In the genomic region with DNA sequence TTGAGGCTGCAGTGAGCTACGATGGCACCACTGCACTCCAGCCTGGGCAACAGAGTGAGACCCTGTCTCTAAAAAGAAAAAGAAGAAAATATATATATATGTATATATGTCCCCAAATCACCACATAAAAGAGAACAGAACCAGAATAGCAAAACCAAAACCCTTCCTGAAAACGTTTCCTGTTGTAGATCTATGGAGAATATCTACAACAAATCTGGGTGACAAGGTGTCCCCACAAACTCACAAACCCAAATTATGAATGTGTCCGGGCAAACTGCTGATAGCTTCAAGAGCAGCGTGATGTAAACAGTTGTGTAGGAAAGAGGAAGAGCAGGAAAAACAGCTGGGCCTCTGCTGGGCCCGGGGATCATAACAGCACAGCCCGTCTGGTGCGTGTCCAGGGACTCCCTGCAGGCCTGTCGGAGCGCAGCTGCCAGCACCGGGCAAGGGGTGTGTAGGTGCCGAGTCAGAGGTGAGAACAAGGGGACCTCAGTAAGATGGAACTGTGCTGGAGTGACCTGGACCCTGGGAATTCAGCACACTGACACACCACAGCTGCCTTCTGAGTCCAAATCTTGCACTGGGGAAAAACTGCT, we compare ENCODE assay signal across 13 cellular contexts.
"Had no signal": no experiment of that assay in that cellular context is flagged by ENCODE, and none has a peak within 500 bp of the region (broad histone marks: within the 10 kb centered on the region; RNA-seq: fewer than 3 reads in every experiment).

No MANE protein-coding gene starts in this region.

- H3K36me3 ChIP-seq: esophagus muscularis mucosa, neural progenitor cell, ovary had no signal

- H3K36me3 Mint-ChIP-seq: activated naive CD4-positive, alpha-beta T cell treated with anti-CD3 and anti-CD28 coated beads, Interleukin-2, amount 50 U/mL, for 72 hours; neural progenitor cell had no signal

- H3K9me3 Mint-ChIP-seq: activated naive CD4-positive, alpha-beta T cell treated with anti-CD3 and anti-CD28 coated beads, Interleukin-2, amount 50 U/mL, for 72 hours; neural progenitor cell had no signal

- H3K4me3 Mint-ChIP-seq: neural progenitor cell had no signal

- ATAC-seq: activated naive CD4-positive, alpha-beta T cell treated with anti-CD3 and anti-CD28 coated beads, Interleukin-2, amount 50 U/mL, for 72 hours; left lobe of liver; SK-N-SH treated with all-trans-retinoic acid at 6 μM for 48 hours; stimulated activated naive CD8-positive, alpha-beta T cell treated with anti-CD3 and anti-CD28 coated beads, Interleukin-15, Interleukin-2, amounts not matched to agents 100 U/mL and 50 U/mL, for 24 hours had no signal

- H3K4me1 Mint-ChIP-seq: neural progenitor cell had no signal

- H3K9me3 ChIP-seq: esophagus muscularis mucosa, ovary, testis had no signal

- DNase-seq: activated CD4-positive, alpha-beta T cell treated with anti-CD3 and anti-CD28 coated beads, Interleukin-2, amount 50 U/mL, for 1 hour; activated CD4-positive, CD25-positive, alpha-beta regulatory T cell; aorta; dorsolateral prefrontal cortex; ovary; stimulated activated CD4-positive, alpha-beta T cell treated with anti-CD3 and anti-CD28 coated beads, Interleukin-4, amount 100 ng/mL, for 1 hour; stimulated activated naive CD8-positive, alpha-beta T cell treated with anti-CD3 and anti-CD28 coated beads, Interleukin-15, Interleukin-2, amounts not matched to agents 100 U/mL and 50 U/mL, for 24 hours; testis had no signal

- H3K4me1 ChIP-seq: neural progenitor cell, testis had no signal

- H3K4me3 ChIP-seq: dorsolateral prefrontal cortex, esophagus muscularis mucosa, neural progenitor cell, ovary, testis had no signal

- H3K27ac Mint-ChIP-seq: activated naive CD4-positive, alpha-beta T cell treated with anti-CD3 and anti-CD28 coated beads, Interleukin-2, amount 50 U/mL, for 72 hours; neural progenitor cell had no signal
